8 cellular contexts compared by ENCODE assay signal in genomic region chr11:65574963-65575567, GRCh38.
DNase-seq lines count a peak whose midpoint lies in the region; ATAC-seq lines count a peak whose summit lies in the region.

No MANE protein-coding gene starts in this region.

- peak overlapping the region; percentile 66 to 85 for H3K9ac ChIP-seq in mucosa of rectum (ENCODE audit: low read depth in 1 of 2, low read length in 2 of 2)

- H3K27ac ChIP-seq in mucosa of rectum (ENCODE audit: low read depth in 2 of 2, low read length in 2 of 2), result peak overlapping the region; percentile 90 to 93

- no peak for ATAC-seq in HG03469 (IDR thresholded peaks at IDR 0.05; ENCODE audit: unreplicated experiment)

- DNase-seq in NCI-H2227 treated with DMSO at 0.1 percent for 48 hours (lab: John Stamatoyannopoulos, UW) (peak; percentile 11), cerebellar cortex (ENCODE audit: low spot score) (peak; percentile 87), COLO829 (ENCODE audit: low spot score) (no peak), NCI-H1436 treated with DMSO at 0.1 percent for 48 hours (lab: John Stamatoyannopoulos, UW) (no peak), NCI-H1436 (lab: John Stamatoyannopoulos, UW) (no peak)

- H3K4me3 ChIP-seq in GM08714 (ENCODE audit: low read length), result peak overlapping the region; percentile 59; the same call in 1 of the 2 replicates
- H3K4me3 ChIP-seq in mucosa of rectum (ENCODE audit: low read length in 2 of 2), result peak overlapping the region; percentile 72 to 82

- H3K27me3 ChIP-seq in mucosa of rectum (ENCODE audit: control insufficient read depth in 2 of 2, insufficient read depth in 2 of 2, low read length in 2 of 2), result no peaks in the 10 kb centered on the region

- peaks cover 1 to 11% of the 10 kb centered on the region in 2 donors for H3K36me3 ChIP-seq in mucosa of rectum (ENCODE audit: control insufficient read depth in 2 of 2, insufficient read depth in 2 of 2, low read length in 2 of 2)

- no peaks in the 10 kb centered on the region for H3K9me3 ChIP-seq in mucosa of rectum (ENCODE audit: control insufficient read depth in 2 of 2, low read length in 2 of 2)

- H3K4me1 ChIP-seq in mucosa of rectum (ENCODE audit: control insufficient read depth in 2 of 2, insufficient read depth in 2 of 2, low read length in 2 of 2), result peaks cover 62 to 67% of the 10 kb centered on the region in 2 donors

Comparison
In these comparisons a context has a peak if more than half of its experiments do, and no peak if none do; other contexts are left out.
1. DNase-seq: peak in NCI-H2227 treated with DMSO at 0.1 percent for 48 hours (single experiment) and cerebellar cortex (single experiment); none in COLO829 (single experiment), NCI-H1436 treated with DMSO at 0.1 percent for 48 hours (single experiment) and NCI-H1436 (single experiment).